ENCODE assay signal across 1 cellular context in genomic region chr10:97766996-97767924, GRCh38.
TF ChIP-seq lines count a peak whose summit lies in the region.

No MANE protein-coding gene starts in this region.

TF ChIP-seq in HEK293, 187 proteins besides CTCF, POLR2A, EP300 and RAD21 (continued from another document):
- TF ChIP-seq, protein P1, sequence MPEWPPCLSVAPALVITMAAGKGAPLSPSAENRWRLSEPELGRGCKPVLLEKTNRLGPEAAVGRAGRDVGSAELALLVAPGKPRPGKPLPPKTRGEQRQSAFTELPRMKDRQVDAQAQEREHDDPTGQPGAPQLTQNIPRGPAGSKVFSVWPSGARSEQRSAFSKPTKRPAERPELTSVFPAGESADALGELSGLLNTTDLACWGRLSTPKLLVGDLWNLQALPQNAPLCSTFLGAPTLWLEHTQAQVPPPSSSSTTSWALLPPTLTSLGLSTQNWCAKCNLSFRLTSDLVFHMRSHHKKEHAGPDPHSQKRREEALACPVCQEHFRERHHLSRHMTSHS (tag by site-specific recombination; IDR thresholded peaks at IDR 0.05), result no peak
- no peak for TF ChIP-seq ZNF473 (tag by site-specific recombination; IDR thresholded peaks at IDR 0.05)
- no peak for TF ChIP-seq ZNF292 (tag by site-specific recombination; IDR thresholded peaks at IDR 0.05; ENCODE audit: borderline replicate concordance, low read depth)
- TF ChIP-seq, protein P2, sequence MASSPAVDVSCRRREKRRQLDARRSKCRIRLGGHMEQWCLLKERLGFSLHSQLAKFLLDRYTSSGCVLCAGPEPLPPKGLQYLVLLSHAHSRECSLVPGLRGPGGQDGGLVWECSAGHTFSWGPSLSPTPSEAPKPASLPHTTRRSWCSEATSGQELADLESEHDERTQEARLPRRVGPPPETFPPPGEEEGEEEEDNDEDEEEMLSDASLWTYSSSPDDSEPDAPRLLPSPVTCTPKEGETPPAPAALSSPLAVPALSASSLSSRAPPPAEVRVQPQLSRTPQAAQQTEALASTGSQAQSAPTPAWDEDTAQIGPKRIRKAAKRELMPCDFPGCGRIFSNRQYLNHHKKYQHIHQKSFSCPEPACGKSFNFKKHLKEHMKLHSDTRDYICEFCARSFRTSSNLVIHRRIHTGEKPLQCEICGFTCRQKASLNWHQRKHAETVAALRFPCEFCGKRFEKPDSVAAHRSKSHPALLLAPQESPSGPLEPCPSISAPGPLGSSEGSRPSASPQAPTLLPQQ (tag by site-specific recombination; IDR thresholded peaks at IDR 0.05), result peak; percentile 71
- no peak for TF ChIP-seq ZNF501 (tag by site-specific recombination; IDR thresholded peaks at IDR 0.05)
- TF ChIP-seq ZNF416 (tag by site-specific recombination; IDR thresholded peaks at IDR 0.05), result no peak
- no peak for TF ChIP-seq ZNF23 (tag by site-specific recombination; IDR thresholded peaks at IDR 0.05; ENCODE audit: borderline replicate concordance)
- TF ChIP-seq ZNF248 (tag by site-specific recombination; IDR thresholded peaks at IDR 0.05), result no peak
- no peak for TF ChIP-seq ZNF221 (tag by site-specific recombination; IDR thresholded peaks at IDR 0.05; ENCODE audit: borderline replicate concordance)
- TF ChIP-seq ZBTB48 (tag by site-specific recombination; IDR thresholded peaks at IDR 0.05), result 0 out of 2 replicates have a peak, but pooled peaks have one; percentile 20
- TF ChIP-seq ZNF37A (tag by site-specific recombination; IDR thresholded peaks at IDR 0.05), result no peak
- no peak for TF ChIP-seq KLF9 (tag by site-specific recombination; IDR thresholded peaks at IDR 0.05; ENCODE audit: low read depth)
- TF ChIP-seq ZNF529 (tag by site-specific recombination; IDR thresholded peaks at IDR 0.05; ENCODE audit: insufficient replicate concordance), result no peak
- no peak for TF ChIP-seq ZNF16 (tag by site-specific recombination; IDR thresholded peaks at IDR 0.05; ENCODE audit: low read depth)
- peak; percentile 40; the same call in 1 of the 2 replicates for TF ChIP-seq ZBTB8A (tag by site-specific recombination; IDR thresholded peaks at IDR 0.05)
- TF ChIP-seq ZSCAN18 (tag by site-specific recombination; IDR thresholded peaks at IDR 0.05), result no peak
- TF ChIP-seq ZBTB11 (tag by site-specific recombination; conservative IDR thresholded peaks at IDR 0.05; ENCODE audit: low read depth), result no peak
